Comparison of ENCODE assay signal across 22 cellular contexts in genomic region chr5:1836891-1837880, GRCh38. TPM values are rescaled to one million over a fixed set of nuclear protein-coding genes. Genes with fewer than 3 reads are reported as not detected.
"Had no signal": no experiment of that assay in that cellular context is flagged by ENCODE, and none has a peak within 500 bp of the region (broad histone marks: within the 10 kb centered on the region; RNA-seq: fewer than 3 reads in every experiment).

No MANE protein-coding gene starts in this region.

- ATAC-seq: activated CD8-positive, alpha-beta T cell treated with anti-CD3 and anti-CD28 coated beads, Interleukin-2, amount 10 ng/mL, durations not matched to agents 7 days and 5 days; activated T-cell treated with anti-CD3 and anti-CD28 coated beads, Interleukin-2, amount 50 U/mL, for 4 hours; effector memory CD8-positive, alpha-beta T cell; natural killer cell treated with Interleukin-12 subunit alpha and Interleukin-12 subunit beta and Interleukin-15 and Interleukin-18, amount 100 ng/mL, for 72 hours had no signal

- H3K4me1 Mint-ChIP-seq: activated CD4-positive, alpha-beta T cell treated with anti-CD3 and anti-CD28 coated beads, Interleukin-2, amount 10 ng/mL, durations not matched to agents 24 days and 14 days had no signal

- DNase-seq: activated CD4-positive, alpha-beta T cell treated with anti-CD3 and anti-CD28 coated beads, Interleukin-2, amount 10 ng/mL, durations not matched to agents 24 days and 14 days; activated CD8-positive, alpha-beta T cell treated with anti-CD3 and anti-CD28 coated beads, Interleukin-2, amount 10 ng/mL, durations not matched to agents 7 days and 5 days; activated naive CD4-positive, alpha-beta T cell treated with anti-CD3 and anti-CD28 coated beads, Interleukin-2, amount 50 U/mL, for 16 hours; activated T-cell treated with anti-CD3 and anti-CD28 coated beads, Interleukin-2, amount 50 U/mL, for 4 hours; brain microvascular endothelial cell; dermis blood vessel endothelial cell; effector memory CD8-positive, alpha-beta T cell; esophagus squamous epithelium; occipital lobe; retina; stimulated activated CD4-positive, alpha-beta T cell treated with anti-CD3 and anti-CD28 coated beads, Interleukin-15, amount 100 ng/mL, for 24 hours; stimulated activated CD4-positive, alpha-beta T cell treated with anti-CD3 and anti-CD28 coated beads, Interleukin-2, amount 100 ng/mL, for 48 hours; stomach; T1000 had no signal

- H3K4me1 ChIP-seq: esophagus squamous epithelium, stomach had no signal

- H3K36me3 ChIP-seq: brain microvascular endothelial cell, esophagus squamous epithelium, stomach had no signal

- H3K27ac ChIP-seq: brain microvascular endothelial cell, esophagus squamous epithelium, stomach had no signal

- H3K27ac Mint-ChIP-seq: activated CD4-positive, alpha-beta T cell treated with anti-CD3 and anti-CD28 coated beads, Interleukin-2, amount 10 ng/mL, durations not matched to agents 24 days and 14 days; activated CD8-positive, alpha-beta T cell treated with anti-CD3 and anti-CD28 coated beads, Interleukin-2, amount 10 ng/mL, durations not matched to agents 7 days and 5 days; effector memory CD8-positive, alpha-beta T cell; mesothelial cell of epicardium; natural killer cell treated with Interleukin-12 subunit alpha and Interleukin-12 subunit beta and Interleukin-15 and Interleukin-18, amount 100 ng/mL, for 72 hours; type B pancreatic cell had no signal

- H3K27me3 ChIP-seq: brain microvascular endothelial cell had no signal

- H3K36me3 Mint-ChIP-seq: mesothelial cell of epicardium; natural killer cell treated with Interleukin-12 subunit alpha and Interleukin-12 subunit beta and Interleukin-15 and Interleukin-18, amount 100 ng/mL, for 72 hours; type B pancreatic cell had no signal

- H3K4me3 Mint-ChIP-seq: activated CD4-positive, alpha-beta T cell treated with anti-CD3 and anti-CD28 coated beads, Interleukin-2, amount 10 ng/mL, durations not matched to agents 24 days and 14 days; activated CD8-positive, alpha-beta T cell treated with anti-CD3 and anti-CD28 coated beads, Interleukin-2, amount 10 ng/mL, durations not matched to agents 7 days and 5 days; activated T-cell treated with anti-CD3 and anti-CD28 coated beads, Interleukin-2, amount 50 U/mL, for 4 hours; effector memory CD8-positive, alpha-beta T cell; mesothelial cell of epicardium; natural killer cell treated with Interleukin-12 subunit alpha and Interleukin-12 subunit beta and Interleukin-15 and Interleukin-18, amount 100 ng/mL, for 72 hours; type B pancreatic cell had no signal

- H3K4me3 ChIP-seq: esophagus squamous epithelium, stomach had no signal

- H3K9me3 Mint-ChIP-seq: activated CD4-positive, alpha-beta T cell treated with anti-CD3 and anti-CD28 coated beads, Interleukin-2, amount 10 ng/mL, durations not matched to agents 24 days and 14 days; activated T-cell treated with anti-CD3 and anti-CD28 coated beads, Interleukin-2, amount 50 U/mL, for 4 hours; effector memory CD8-positive, alpha-beta T cell; mesothelial cell of epicardium; natural killer cell treated with Interleukin-12 subunit alpha and Interleukin-12 subunit beta and Interleukin-15 and Interleukin-18, amount 100 ng/mL, for 72 hours; type B pancreatic cell had no signal

- H3K9me3 ChIP-seq: esophagus squamous epithelium, stomach had no signal

RNA-seq across cellular contexts. Expression of gene IRX4, which starts 45.5 kb away (rescaled TPM):
- total RNA-seq: activated CD4-positive, alpha-beta T cell treated with anti-CD3 and anti-CD28 coated beads, Interleukin-2, amount 10 ng/mL, durations not matched to agents 24 days and 14 days; activated CD8-positive, alpha-beta T cell treated with anti-CD3 and anti-CD28 coated beads, Interleukin-2, amount 10 ng/mL, durations not matched to agents 7 days and 5 days; activated T-cell treated with anti-CD3 and anti-CD28 coated beads, Interleukin-2, amount 50 U/mL, for 4 hours; aorta; dermis blood vessel endothelial cell; lung microvascular endothelial cell; mesothelial cell of epicardium; natural killer cell treated with Interleukin-12 subunit alpha and Interleukin-12 subunit beta and Interleukin-15 and Interleukin-18, amount 100 ng/mL, for 72 hours; occipital lobe; posterior vena cava; stomach; T-helper 1 cell treated with Interleukin-12 subunit alpha and Interleukin-12 subunit beta and Interleukin-4 antibody, amounts not matched to agents 30 ng/mL and 1 ng/mL, for 36 hours; temporal lobe had no signal
- polyA plus RNA-seq: aorta had no signal
